Comparison of ENCODE assay signal across 2 cellular contexts in genomic region chr5:150055707-150056443, GRCh38.
TF ChIP-seq lines count a peak whose summit lies in the region.

No MANE protein-coding gene starts in this region.

TF ChIP-seq in HEK293, 187 proteins besides CTCF, POLR2A, EP300 and RAD21:
- TF ChIP-seq ZNF600 (tag by site-specific recombination; IDR thresholded peaks at IDR 0.05) (0 out of 2 replicates have a peak, but pooled peaks have one; percentile 16), ZNF391 (tag by site-specific recombination; IDR thresholded peaks at IDR 0.05; ENCODE audit: borderline replicate concordance, low read depth) (no peak)

TF ChIP-seq in K562, 482 proteins besides CTCF, POLR2A, EP300 and RAD21:
- TF ChIP-seq POLR2G (IDR thresholded peaks at IDR 0.05; ENCODE audit: low read depth, low read length) (peak; percentile 54), KLF6 (CRISPR knock-in tag; IDR thresholded peaks at IDR 0.05; ENCODE audit: borderline replicate concordance) (no peak)
- TF ChIP-seq, protein P1, sequence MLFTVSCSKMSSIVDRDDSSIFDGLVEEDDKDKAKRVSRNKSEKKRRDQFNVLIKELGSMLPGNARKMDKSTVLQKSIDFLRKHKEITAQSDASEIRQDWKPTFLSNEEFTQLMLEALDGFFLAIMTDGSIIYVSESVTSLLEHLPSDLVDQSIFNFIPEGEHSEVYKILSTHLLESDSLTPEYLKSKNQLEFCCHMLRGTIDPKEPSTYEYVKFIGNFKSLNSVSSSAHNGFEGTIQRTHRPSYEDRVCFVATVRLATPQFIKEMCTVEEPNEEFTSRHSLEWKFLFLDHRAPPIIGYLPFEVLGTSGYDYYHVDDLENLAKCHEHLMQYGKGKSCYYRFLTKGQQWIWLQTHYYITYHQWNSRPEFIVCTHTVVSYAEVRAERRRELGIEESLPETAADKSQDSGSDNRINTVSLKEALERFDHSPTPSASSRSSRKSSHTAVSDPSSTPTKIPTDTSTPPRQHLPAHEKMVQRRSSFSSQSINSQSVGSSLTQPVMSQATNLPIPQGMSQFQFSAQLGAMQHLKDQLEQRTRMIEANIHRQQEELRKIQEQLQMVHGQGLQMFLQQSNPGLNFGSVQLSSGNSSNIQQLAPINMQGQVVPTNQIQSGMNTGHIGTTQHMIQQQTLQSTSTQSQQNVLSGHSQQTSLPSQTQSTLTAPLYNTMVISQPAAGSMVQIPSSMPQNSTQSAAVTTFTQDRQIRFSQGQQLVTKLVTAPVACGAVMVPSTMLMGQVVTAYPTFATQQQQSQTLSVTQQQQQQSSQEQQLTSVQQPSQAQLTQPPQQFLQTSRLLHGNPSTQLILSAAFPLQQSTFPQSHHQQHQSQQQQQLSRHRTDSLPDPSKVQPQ (CRISPR knock-in tag; IDR thresholded peaks at IDR 0.05; ENCODE audit: borderline replicate concordance), result no peak
